23 cellular contexts compared by ENCODE assay signal in genomic region chr17:79617740-79618382, GRCh38. TPM values are rescaled to one million over a fixed set of nuclear protein-coding genes. Genes with fewer than 3 reads are reported as not detected.
A peak's percentile ranks its signal among the peaks of the same experiment; 100 is the strongest.
DNase-seq lines count a peak whose midpoint lies in the region; ATAC-seq and TF ChIP-seq lines count a peak whose summit lies in the region.
"Had no signal": no experiment of that assay in that cellular context is flagged by ENCODE, and none has a peak within 500 bp of the region (broad histone marks: within the 10 kb centered on the region; RNA-seq: fewer than 3 reads in every experiment).

No MANE protein-coding gene starts in this region.

- DNase-seq in activated naive CD4-positive, alpha-beta T cell treated with anti-CD3 and anti-CD28 coated beads, Interleukin-2, amount 50 U/mL, for 16 hours = peak; percentile 3
- DNase-seq in activated naive CD4-positive, alpha-beta T cell treated with anti-CD3 and anti-CD28 coated beads for 36 hours = no peak
- DNase-seq in ecto neural progenitor cell (ENCODE audit: low spot score) (peak; percentile 49), nephron progenitor cell (no peak), pons (ENCODE audit: low spot score) (no peak)
- DNase-seq in activated CD4-positive, alpha-beta T cell treated with anti-CD3 and anti-CD28 coated beads, Interleukin-2, amount 10 ng/mL, durations not matched to agents 24 days and 14 days = no peak
- DNase-seq: activated CD4-positive, CD25-positive, alpha-beta regulatory T cell; activated T-cell treated with anti-CD3 and anti-CD28 coated beads, Interleukin-2, amount 50 U/mL, for 48 hours; Calu3; immature natural killer cell; mammary epithelial cell; NCI-H1930; RPMI8226; stimulated activated CD8-positive, alpha-beta memory T cell treated with anti-CD3 and anti-CD28 coated beads, Interleukin-4, amount 100 ng/mL, for 48 hours had no signal

- no peak for TF ChIP-seq CTCF in nephron progenitor cell (IDR thresholded peaks at IDR 0.05)

- peaks cover 3% of the 10 kb centered on the region for H3K9me3 Mint-ChIP-seq in activated naive CD4-positive, alpha-beta T cell treated with anti-CD3 and anti-CD28 coated beads for 36 hours
- H3K9me3 Mint-ChIP-seq in nephron progenitor cell = no peaks in the 10 kb centered on the region
- H3K9me3 Mint-ChIP-seq in activated CD4-positive, alpha-beta T cell treated with anti-CD3 and anti-CD28 coated beads, Interleukin-2, amount 10 ng/mL, durations not matched to agents 24 days and 14 days = peaks cover 3% of the 10 kb centered on the region
- H3K9me3 Mint-ChIP-seq: immature natural killer cell had no signal

- H3K36me3 Mint-ChIP-seq in activated naive CD4-positive, alpha-beta T cell treated with anti-CD3 and anti-CD28 coated beads for 36 hours (ENCODE audit: low read depth) = no peaks in the 10 kb centered on the region
- no peaks in the 10 kb centered on the region for H3K36me3 Mint-ChIP-seq in nephron progenitor cell (ENCODE audit: low read depth)
- H3K36me3 Mint-ChIP-seq in activated CD4-positive, alpha-beta T cell treated with anti-CD3 and anti-CD28 coated beads, Interleukin-2, amount 10 ng/mL, durations not matched to agents 24 days and 14 days (ENCODE audit: low read depth) = no peaks in the 10 kb centered on the region
- H3K36me3 Mint-ChIP-seq: activated naive CD8-positive, alpha-beta T cell treated with anti-CD3 and anti-CD28 coated beads, Interleukin-2, amount 10 ng/mL, durations not matched to agents 7 days and 5 days; immature natural killer cell had no signal

- intact Hi-C loops in activated naive CD4-positive, alpha-beta T cell treated with anti-CD3 and anti-CD28 coated beads for 36 hours (cut with micrococcal nuclease) = no loop called here
- intact Hi-C loops in activated CD4-positive, alpha-beta T cell treated with anti-CD3 and anti-CD28 coated beads, Interleukin-2, amount 10 ng/mL, durations not matched to agents 24 days and 14 days (cut with micrococcal nuclease) = no loop called here

- peak overlapping the region; percentile 57 for H3K27ac ChIP-seq in temporal lobe (ENCODE audit: low read depth, low read length)
- H3K27ac ChIP-seq: BLaER1 treated with 17β-estradiol and CSF1 and Interleukin-3, amounts not matched to agents 10 nM and 100 nM; KMS-11 had no signal

- no peak overlapping the region for H3K4me3 Mint-ChIP-seq in activated naive CD4-positive, alpha-beta T cell treated with anti-CD3 and anti-CD28 coated beads for 36 hours
- no peak overlapping the region for H3K4me3 Mint-ChIP-seq in nephron progenitor cell
- H3K4me3 Mint-ChIP-seq in activated CD4-positive, alpha-beta T cell treated with anti-CD3 and anti-CD28 coated beads, Interleukin-2, amount 10 ng/mL, durations not matched to agents 24 days and 14 days = no peak overlapping the region
- H3K4me3 Mint-ChIP-seq: activated naive CD8-positive, alpha-beta T cell treated with anti-CD3 and anti-CD28 coated beads, Interleukin-2, amount 10 ng/mL, durations not matched to agents 7 days and 5 days; immature natural killer cell; T-helper 2 cell treated with Interferon-gamma antibody and Interleukin-4, amounts not matched to agents 5 μg/mL and 100 μg/mL, for 36 hours had no signal

- peaks cover 13% of the 10 kb centered on the region for H3K27me3 Mint-ChIP-seq in activated naive CD4-positive, alpha-beta T cell treated with anti-CD3 and anti-CD28 coated beads for 36 hours (ENCODE audit: low read depth)
- H3K27me3 Mint-ChIP-seq in nephron progenitor cell (ENCODE audit: low read depth, poor library complexity) = peaks cover 80% of the 10 kb centered on the region
- peaks cover 3% of the 10 kb centered on the region for H3K27me3 Mint-ChIP-seq in activated CD4-positive, alpha-beta T cell treated with anti-CD3 and anti-CD28 coated beads, Interleukin-2, amount 10 ng/mL, durations not matched to agents 24 days and 14 days

- ATAC-seq in HG03521 (IDR thresholded peaks at IDR 0.05; ENCODE audit: unreplicated experiment) = no peak
- ATAC-seq: SK-N-SH treated with all-trans-retinoic acid at 6 μM for 48 hours had no signal

- CTCF ChIA-PET in activated naive CD4-positive, alpha-beta T cell treated with anti-CD3 and anti-CD28 coated beads for 36 hours (lab: Charles Lee) = no interaction called here

- no peaks in the 10 kb centered on the region for H3K4me1 Mint-ChIP-seq in activated naive CD4-positive, alpha-beta T cell treated with anti-CD3 and anti-CD28 coated beads for 36 hours (ENCODE audit: low read depth)
- peaks cover 14% of the 10 kb centered on the region for H3K4me1 Mint-ChIP-seq in nephron progenitor cell
- no peaks in the 10 kb centered on the region for H3K4me1 Mint-ChIP-seq in activated CD4-positive, alpha-beta T cell treated with anti-CD3 and anti-CD28 coated beads, Interleukin-2, amount 10 ng/mL, durations not matched to agents 24 days and 14 days
- H3K4me1 Mint-ChIP-seq: activated naive CD8-positive, alpha-beta T cell treated with anti-CD3 and anti-CD28 coated beads, Interleukin-2, amount 10 ng/mL, durations not matched to agents 7 days and 5 days; immature natural killer cell had no signal

- H3K27ac Mint-ChIP-seq in activated naive CD4-positive, alpha-beta T cell treated with anti-CD3 and anti-CD28 coated beads for 36 hours = no peak overlapping the region
- H3K27ac Mint-ChIP-seq in nephron progenitor cell = peak overlapping the region; percentile 15
- no peak overlapping the region for H3K27ac Mint-ChIP-seq in activated CD4-positive, alpha-beta T cell treated with anti-CD3 and anti-CD28 coated beads, Interleukin-2, amount 10 ng/mL, durations not matched to agents 24 days and 14 days
- H3K27ac Mint-ChIP-seq: immature natural killer cell; T-helper 2 cell treated with Interferon-gamma antibody and Interleukin-4, amounts not matched to agents 5 μg/mL and 100 μg/mL, for 36 hours had no signal

RNA-seq across cellular contexts. Expression of gene RBFOX3, which starts 7.0 kb away (rescaled TPM):
- not detected for total RNA-seq in activated naive CD4-positive, alpha-beta T cell treated with anti-CD3 and anti-CD28 coated beads for 36 hours
- total RNA-seq in temporal lobe = 5.9 TPM
- not detected in 2 replicates for total RNA-seq in activated CD4-positive, alpha-beta T cell treated with anti-CD3 and anti-CD28 coated beads, Interleukin-2, amount 10 ng/mL, durations not matched to agents 24 days and 14 days
- total RNA-seq: A673; activated naive CD8-positive, alpha-beta T cell treated with anti-CD3 and anti-CD28 coated beads, Interleukin-2, amount 10 ng/mL, durations not matched to agents 7 days and 5 days; Calu3; mammary epithelial cell; subcutaneous adipose tissue had no signal

Comparison
In these comparisons a context has a peak if more than half of its experiments do, and no peak if none do; other contexts are left out.
1. DNase-seq: peak in activated naive CD4-positive, alpha-beta T cell treated with anti-CD3 and anti-CD28 coated beads, Interleukin-2, amount 50 U/mL, for 16 hours (single experiment) and ecto neural progenitor cell (single experiment); none in activated naive CD4-positive, alpha-beta T cell treated with anti-CD3 and anti-CD28 coated beads for 36 hours (single experiment), nephron progenitor cell (single experiment), activated CD4-positive, alpha-beta T cell treated with anti-CD3 and anti-CD28 coated beads, Interleukin-2, amount 10 ng/mL, durations not matched to agents 24 days and 14 days (single experiment) and pons (single experiment).